In the genomic region with DNA sequence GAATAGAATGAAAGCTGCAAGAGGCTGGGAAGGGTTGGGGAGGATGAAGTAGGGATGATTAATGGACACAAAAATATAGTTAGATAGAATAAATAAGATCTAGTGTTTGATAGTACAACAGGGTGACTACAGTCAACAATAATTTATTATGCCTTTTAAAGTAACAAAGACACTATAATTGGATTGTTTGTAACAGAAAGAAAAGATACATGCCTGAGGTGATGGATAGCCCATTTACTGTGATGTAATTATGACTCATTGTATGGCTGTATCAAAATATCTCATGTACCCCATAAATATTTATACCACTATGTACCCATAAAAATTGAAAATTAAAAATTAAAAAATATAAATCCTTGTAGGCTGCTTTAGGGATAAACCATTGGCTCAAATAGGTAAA, we compare ENCODE assay signal across 2 cellular contexts.
A peak's percentile ranks its signal among the peaks of the same experiment; 100 is the strongest.
TF ChIP-seq lines count a peak whose summit lies in the region.

No MANE protein-coding gene starts in this region.

TF ChIP-seq in A549, 52 proteins besides CTCF, POLR2A, EP300 and RAD21:
- no peak for TF ChIP-seq FOSL2 (IDR thresholded peaks at IDR 0.05)
- peak; percentile 15; the same call in 1 of the 2 replicates for TF ChIP-seq FOSL2 (CRISPR knock-in tag; IDR thresholded peaks at IDR 0.05)
- TF ChIP-seq, protein P1, sequence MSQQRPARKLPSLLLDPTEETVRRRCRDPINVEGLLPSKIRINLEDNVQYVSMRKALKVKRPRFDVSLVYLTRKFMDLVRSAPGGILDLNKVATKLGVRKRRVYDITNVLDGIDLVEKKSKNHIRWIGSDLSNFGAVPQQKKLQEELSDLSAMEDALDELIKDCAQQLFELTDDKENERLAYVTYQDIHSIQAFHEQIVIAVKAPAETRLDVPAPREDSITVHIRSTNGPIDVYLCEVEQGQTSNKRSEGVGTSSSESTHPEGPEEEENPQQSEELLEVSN (IDR thresholded peaks at IDR 0.05; ENCODE audit: borderline replicate concordance, low read depth): no peak

TF ChIP-seq in IMR-90, 13 proteins besides CTCF, POLR2A, EP300 and RAD21:
- TF ChIP-seq SMC3 (IDR thresholded peaks at IDR 0.05; ENCODE audit: low read depth, low read length) (no peak), MAZ (IDR thresholded peaks at IDR 0.05; ENCODE audit: borderline replicate concordance, low read depth, low read length) (no peak), MAFK (IDR thresholded peaks at IDR 0.05; ENCODE audit: low read depth, low read length) (no peak), RCOR1 (IDR thresholded peaks at IDR 0.05; ENCODE audit: insufficient replicate concordance, low read length) (no peak), MXI1 (IDR thresholded peaks at IDR 0.05; ENCODE audit: borderline replicate concordance, low read depth, low read length) (no peak), BHLHE40 (IDR thresholded peaks at IDR 0.05; ENCODE audit: low read depth, low read length) (no peak), CEBPB (IDR thresholded peaks at IDR 0.05; ENCODE audit: low read depth, low read length) (no peak), CHD1 (IDR thresholded peaks at IDR 0.05; ENCODE audit: low read depth, low read length) (no peak), FOS (IDR thresholded peaks at IDR 0.05; ENCODE audit: low read depth, low read length) (no peak), NFE2L2 (IDR thresholded peaks at IDR 0.05; ENCODE audit: low read depth, low read length) (no peak), RFX5 (IDR thresholded peaks at IDR 0.05; ENCODE audit: low read depth, low read length) (no peak)
- TF ChIP-seq, protein P2, sequence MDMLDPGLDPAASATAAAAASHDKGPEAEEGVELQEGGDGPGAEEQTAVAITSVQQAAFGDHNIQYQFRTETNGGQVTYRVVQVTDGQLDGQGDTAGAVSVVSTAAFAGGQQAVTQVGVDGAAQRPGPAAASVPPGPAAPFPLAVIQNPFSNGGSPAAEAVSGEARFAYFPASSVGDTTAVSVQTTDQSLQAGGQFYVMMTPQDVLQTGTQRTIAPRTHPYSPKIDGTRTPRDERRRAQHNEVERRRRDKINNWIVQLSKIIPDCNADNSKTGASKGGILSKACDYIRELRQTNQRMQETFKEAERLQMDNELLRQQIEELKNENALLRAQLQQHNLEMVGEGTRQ (IDR thresholded peaks at IDR 0.05; ENCODE audit: low read depth, low read length): no peak
- TF ChIP-seq, protein P3, sequence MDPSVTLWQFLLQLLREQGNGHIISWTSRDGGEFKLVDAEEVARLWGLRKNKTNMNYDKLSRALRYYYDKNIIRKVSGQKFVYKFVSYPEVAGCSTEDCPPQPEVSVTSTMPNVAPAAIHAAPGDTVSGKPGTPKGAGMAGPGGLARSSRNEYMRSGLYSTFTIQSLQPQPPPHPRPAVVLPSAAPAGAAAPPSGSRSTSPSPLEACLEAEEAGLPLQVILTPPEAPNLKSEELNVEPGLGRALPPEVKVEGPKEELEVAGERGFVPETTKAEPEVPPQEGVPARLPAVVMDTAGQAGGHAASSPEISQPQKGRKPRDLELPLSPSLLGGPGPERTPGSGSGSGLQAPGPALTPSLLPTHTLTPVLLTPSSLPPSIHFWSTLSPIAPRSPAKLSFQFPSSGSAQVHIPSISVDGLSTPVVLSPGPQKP (IDR thresholded peaks at IDR 0.05; ENCODE audit: borderline replicate concordance, low read depth, low read length): no peak
